Comparison of ENCODE assay signal across 1 cellular context in the genomic region with DNA sequence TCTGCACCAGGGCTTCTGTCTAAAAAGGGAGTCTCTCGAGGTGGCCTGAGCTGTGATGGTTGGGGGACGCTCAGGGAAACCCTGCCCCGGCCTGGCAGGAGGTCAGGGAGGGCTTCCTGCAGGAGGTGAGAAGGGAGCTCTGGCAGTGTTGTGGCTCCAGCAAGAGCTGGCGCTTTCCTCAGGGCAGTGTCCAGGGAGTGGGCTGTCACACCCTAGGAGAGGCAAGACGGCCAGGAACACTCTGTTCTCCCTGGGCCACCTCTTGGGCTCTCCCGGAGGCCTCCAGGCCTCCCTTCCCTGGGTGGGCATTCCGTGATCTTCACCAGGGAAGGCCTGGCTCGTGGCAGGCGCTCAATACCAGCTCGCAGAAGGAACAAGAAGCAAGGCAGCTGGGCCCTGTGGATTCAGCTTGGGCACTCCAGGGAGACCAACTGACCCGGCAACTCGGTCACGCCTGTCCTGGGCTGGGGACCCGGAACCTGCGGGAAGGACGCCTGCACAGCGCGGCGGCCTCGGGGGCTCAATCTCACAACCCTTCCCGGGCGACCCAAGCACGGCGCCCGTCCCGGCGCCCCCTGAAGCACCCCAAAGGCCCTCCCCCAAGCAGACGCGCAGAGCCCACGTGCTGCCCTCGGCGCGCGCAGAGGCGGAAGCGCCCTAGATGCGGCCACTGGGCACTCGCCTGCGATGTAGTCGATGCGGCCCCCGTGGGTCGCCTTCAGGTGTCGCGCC.
TF ChIP-seq lines count a peak whose summit lies in the region.

No MANE protein-coding gene starts in this region.

TF ChIP-seq in WTC11, 78 proteins besides CTCF, POLR2A, EP300 and RAD21 (continued from another document and continues in another):
- TF ChIP-seq, protein P1, sequence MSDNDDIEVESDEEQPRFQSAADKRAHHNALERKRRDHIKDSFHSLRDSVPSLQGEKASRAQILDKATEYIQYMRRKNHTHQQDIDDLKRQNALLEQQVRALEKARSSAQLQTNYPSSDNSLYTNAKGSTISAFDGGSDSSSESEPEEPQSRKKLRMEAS (CRISPR knock-in tag; IDR thresholded peaks at IDR 0.05) = no peak; the same call in 1 of the 2 replicates
- TF ChIP-seq ZNF671 (CRISPR knock-in tag; IDR thresholded peaks at IDR 0.05) (0 out of 2 replicates have a peak, but pooled peaks have one; percentile 51), ZBTB21 (CRISPR knock-in tag; IDR thresholded peaks at IDR 0.05; ENCODE audit: borderline replicate concordance) (no peak), HMGA2 (CRISPR knock-in tag; IDR thresholded peaks at IDR 0.05) (no peak), CREM (CRISPR knock-in tag; IDR thresholded peaks at IDR 0.05) (0 out of 2 replicates have a peak, but pooled peaks have one; percentile 3), ATF1 (CRISPR knock-in tag; IDR thresholded peaks at IDR 0.05) (0 out of 2 replicates have a peak, but pooled peaks have one; percentile 20), SMAD3 (CRISPR knock-in tag; IDR thresholded peaks at IDR 0.05; ENCODE audit: borderline replicate concordance) (0 out of 2 replicates have a peak, but pooled peaks have one; percentile 64), NFATC4 (CRISPR knock-in tag; IDR thresholded peaks at IDR 0.05) (no peak), NFE2L1 (CRISPR knock-in tag; IDR thresholded peaks at IDR 0.05) (no peak), IRF1 (CRISPR knock-in tag; IDR thresholded peaks at IDR 0.05) (no peak), ZNF138 (CRISPR knock-in tag; conservative IDR thresholded peaks at IDR 0.05) (no peak), HMGXB4 (CRISPR knock-in tag; IDR thresholded peaks at IDR 0.05) (no peak; the same call in 1 of the 2 replicates), FOXK1 (CRISPR knock-in tag; IDR thresholded peaks at IDR 0.05) (no peak; the same call in 1 of the 2 replicates), OVOL2 (CRISPR knock-in tag; IDR thresholded peaks at IDR 0.05; ENCODE audit: borderline replicate concordance) (no peak), TEAD4 (CRISPR knock-in tag; IDR thresholded peaks at IDR 0.05) (no peak), ZNF532 (CRISPR knock-in tag; IDR thresholded peaks at IDR 0.05; ENCODE audit: borderline replicate concordance) (no peak), ARID4B (CRISPR knock-in tag; IDR thresholded peaks at IDR 0.05; ENCODE audit: borderline replicate concordance) (0 out of 2 replicates have a peak, but pooled peaks have one; percentile 28), ZNF263 (CRISPR knock-in tag; IDR thresholded peaks at IDR 0.05; ENCODE audit: low read depth) (no peak), ZBTB43 (CRISPR knock-in tag; IDR thresholded peaks at IDR 0.05) (peak; percentile 21; the same call in 1 of the 2 replicates), ZNF232 (CRISPR knock-in tag; IDR thresholded peaks at IDR 0.05) (peak; percentile 56; the same call in 1 of the 2 replicates), PRRX2 (CRISPR knock-in tag; IDR thresholded peaks at IDR 0.05) (no peak), RELA (CRISPR knock-in tag; IDR thresholded peaks at IDR 0.05; ENCODE audit: borderline replicate concordance) (no peak; the same call in 1 of the 2 replicates)
- TF ChIP-seq, protein P2, sequence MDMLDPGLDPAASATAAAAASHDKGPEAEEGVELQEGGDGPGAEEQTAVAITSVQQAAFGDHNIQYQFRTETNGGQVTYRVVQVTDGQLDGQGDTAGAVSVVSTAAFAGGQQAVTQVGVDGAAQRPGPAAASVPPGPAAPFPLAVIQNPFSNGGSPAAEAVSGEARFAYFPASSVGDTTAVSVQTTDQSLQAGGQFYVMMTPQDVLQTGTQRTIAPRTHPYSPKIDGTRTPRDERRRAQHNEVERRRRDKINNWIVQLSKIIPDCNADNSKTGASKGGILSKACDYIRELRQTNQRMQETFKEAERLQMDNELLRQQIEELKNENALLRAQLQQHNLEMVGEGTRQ (CRISPR knock-in tag; IDR thresholded peaks at IDR 0.05) = peak; percentile 84
- TF ChIP-seq, protein P3, sequence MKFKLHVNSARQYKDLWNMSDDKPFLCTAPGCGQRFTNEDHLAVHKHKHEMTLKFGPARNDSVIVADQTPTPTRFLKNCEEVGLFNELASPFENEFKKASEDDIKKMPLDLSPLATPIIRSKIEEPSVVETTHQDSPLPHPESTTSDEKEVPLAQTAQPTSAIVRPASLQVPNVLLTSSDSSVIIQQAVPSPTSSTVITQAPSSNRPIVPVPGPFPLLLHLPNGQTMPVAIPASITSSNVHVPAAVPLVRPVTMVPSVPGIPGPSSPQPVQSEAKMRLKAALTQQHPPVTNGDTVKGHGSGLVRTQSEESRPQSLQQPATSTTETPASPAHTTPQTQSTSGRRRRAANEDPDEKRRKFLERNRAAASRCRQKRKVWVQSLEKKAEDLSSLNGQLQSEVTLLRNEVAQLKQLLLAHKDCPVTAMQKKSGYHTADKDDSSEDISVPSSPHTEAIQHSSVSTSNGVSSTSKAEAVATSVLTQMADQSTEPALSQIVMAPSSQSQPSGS (CRISPR knock-in tag; IDR thresholded peaks at IDR 0.05; ENCODE audit: borderline replicate concordance, low read depth) = no peak
- TF ChIP-seq, protein P4, sequence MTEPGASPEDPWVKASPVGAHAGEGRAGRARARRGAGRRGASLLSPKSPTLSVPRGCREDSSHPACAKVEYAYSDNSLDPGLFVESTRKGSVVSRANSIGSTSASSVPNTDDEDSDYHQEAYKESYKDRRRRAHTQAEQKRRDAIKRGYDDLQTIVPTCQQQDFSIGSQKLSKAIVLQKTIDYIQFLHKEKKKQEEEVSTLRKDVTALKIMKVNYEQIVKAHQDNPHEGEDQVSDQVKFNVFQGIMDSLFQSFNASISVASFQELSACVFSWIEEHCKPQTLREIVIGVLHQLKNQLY (CRISPR knock-in tag; IDR thresholded peaks at IDR 0.05) = no peak
- TF ChIP-seq, protein P5, sequence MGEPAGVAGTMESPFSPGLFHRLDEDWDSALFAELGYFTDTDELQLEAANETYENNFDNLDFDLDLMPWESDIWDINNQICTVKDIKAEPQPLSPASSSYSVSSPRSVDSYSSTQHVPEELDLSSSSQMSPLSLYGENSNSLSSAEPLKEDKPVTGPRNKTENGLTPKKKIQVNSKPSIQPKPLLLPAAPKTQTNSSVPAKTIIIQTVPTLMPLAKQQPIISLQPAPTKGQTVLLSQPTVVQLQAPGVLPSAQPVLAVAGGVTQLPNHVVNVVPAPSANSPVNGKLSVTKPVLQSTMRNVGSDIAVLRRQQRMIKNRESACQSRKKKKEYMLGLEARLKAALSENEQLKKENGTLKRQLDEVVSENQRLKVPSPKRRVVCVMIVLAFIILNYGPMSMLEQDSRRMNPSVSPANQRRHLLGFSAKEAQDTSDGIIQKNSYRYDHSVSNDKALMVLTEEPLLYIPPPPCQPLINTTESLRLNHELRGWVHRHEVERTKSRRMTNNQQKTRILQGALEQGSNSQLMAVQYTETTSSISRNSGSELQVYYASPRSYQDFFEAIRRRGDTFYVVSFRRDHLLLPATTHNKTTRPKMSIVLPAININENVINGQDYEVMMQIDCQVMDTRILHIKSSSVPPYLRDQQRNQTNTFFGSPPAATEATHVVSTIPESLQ (CRISPR knock-in tag; IDR thresholded peaks at IDR 0.05) = no peak
- TF ChIP-seq, protein P6, sequence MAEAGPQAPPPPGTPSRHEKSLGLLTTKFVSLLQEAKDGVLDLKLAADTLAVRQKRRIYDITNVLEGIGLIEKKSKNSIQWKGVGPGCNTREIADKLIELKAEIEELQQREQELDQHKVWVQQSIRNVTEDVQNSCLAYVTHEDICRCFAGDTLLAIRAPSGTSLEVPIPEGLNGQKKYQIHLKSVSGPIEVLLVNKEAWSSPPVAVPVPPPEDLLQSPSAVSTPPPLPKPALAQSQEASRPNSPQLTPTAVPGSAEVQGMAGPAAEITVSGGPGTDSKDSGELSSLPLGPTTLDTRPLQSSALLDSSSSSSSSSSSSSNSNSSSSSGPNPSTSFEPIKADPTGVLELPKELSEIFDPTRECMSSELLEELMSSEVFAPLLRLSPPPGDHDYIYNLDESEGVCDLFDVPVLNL (CRISPR knock-in tag; IDR thresholded peaks at IDR 0.05; ENCODE audit: borderline replicate concordance, low read depth) = no peak
- TF ChIP-seq, protein P7, sequence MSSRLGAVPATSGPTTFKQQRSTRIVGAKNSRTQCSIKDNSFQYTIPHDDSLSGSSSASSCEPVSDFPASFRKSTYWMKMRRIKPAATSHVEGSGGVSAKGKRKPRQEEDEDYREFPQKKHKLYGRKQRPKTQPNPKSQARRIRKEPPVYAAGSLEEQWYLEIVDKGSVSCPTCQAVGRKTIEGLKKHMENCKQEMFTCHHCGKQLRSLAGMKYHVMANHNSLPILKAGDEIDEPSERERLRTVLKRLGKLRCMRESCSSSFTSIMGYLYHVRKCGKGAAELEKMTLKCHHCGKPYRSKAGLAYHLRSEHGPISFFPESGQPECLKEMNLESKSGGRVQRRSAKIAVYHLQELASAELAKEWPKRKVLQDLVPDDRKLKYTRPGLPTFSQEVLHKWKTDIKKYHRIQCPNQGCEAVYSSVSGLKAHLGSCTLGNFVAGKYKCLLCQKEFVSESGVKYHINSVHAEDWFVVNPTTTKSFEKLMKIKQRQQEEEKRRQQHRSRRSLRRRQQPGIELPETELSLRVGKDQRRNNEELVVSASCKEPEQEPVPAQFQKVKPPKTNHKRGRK (CRISPR knock-in tag; IDR thresholded peaks at IDR 0.05; ENCODE audit: borderline replicate concordance) = no peak
